Comparison of ENCODE assay signal across 25 cellular contexts in genomic region chr4:89217594-89217993, GRCh38.
"Had no signal": no experiment of that assay in that cellular context is flagged by ENCODE, and none has a peak within 500 bp of the region (broad histone marks: within the 10 kb centered on the region; RNA-seq: fewer than 3 reads in every experiment).

No MANE protein-coding gene starts in this region.

- H3K9me3 ChIP-seq: left lung, lower lobe of right lung, ovary, right atrium auricular region, right lobe of liver, transverse colon, upper lobe of left lung, vagina had no signal

- H3K4me3 ChIP-seq: left lung, lower lobe of right lung, ovary, right atrium auricular region, right lobe of liver, smooth muscle cell, transverse colon, upper lobe of left lung, vagina had no signal

- H3K27ac Mint-ChIP-seq: mesothelial cell of epicardium; naive thymus-derived CD4-positive, alpha-beta T cell; natural killer cell treated with Interleukin-12 subunit alpha and Interleukin-12 subunit beta and Interleukin-15 and Interleukin-18, amount 100 ng/mL, for 72 hours; progenitor cell of endocrine pancreas; stimulated activated memory B cell treated with anti-CD40 and anti-IgM and Interleukin-4, amounts not matched to agents 10 μg/mL and 1 μg/mL and 100 μg/mL, for 72 hours had no signal

- H3K27me3 ChIP-seq: left lung, ovary, right atrium auricular region, right lobe of liver, transverse colon, upper lobe of left lung, vagina had no signal

- H3K4me1 ChIP-seq: left lung, lower lobe of right lung, right atrium auricular region, right lobe of liver, upper lobe of left lung, vagina had no signal

- ATAC-seq: left cardiac atrium; left lung; lower lobe of right lung; naive thymus-derived CD4-positive, alpha-beta T cell; natural killer cell treated with Interleukin-12 subunit alpha and Interleukin-12 subunit beta and Interleukin-15 and Interleukin-18, amount 100 ng/mL, for 72 hours; right lobe of liver; stimulated activated memory B cell treated with anti-CD40 and anti-IgM and Interleukin-4, amounts not matched to agents 10 μg/mL and 1 μg/mL and 100 μg/mL, for 72 hours; stimulated activated naive CD8-positive, alpha-beta T cell treated with anti-CD3 and anti-CD28 coated beads, Interleukin-15, amount 100 ng/mL, for 72 hours had no signal

- H3K4me3 Mint-ChIP-seq: mesothelial cell of epicardium; naive thymus-derived CD4-positive, alpha-beta T cell; natural killer cell treated with Interleukin-12 subunit alpha and Interleukin-12 subunit beta and Interleukin-15 and Interleukin-18, amount 100 ng/mL, for 72 hours; stimulated activated memory B cell treated with anti-CD40 and anti-IgM and Interleukin-4, amounts not matched to agents 10 μg/mL and 1 μg/mL and 100 μg/mL, for 72 hours; stimulated activated naive CD8-positive, alpha-beta T cell treated with anti-CD3 and anti-CD28 coated beads, Interleukin-15, amount 100 ng/mL, for 72 hours had no signal

- H3K4me2 ChIP-seq: smooth muscle cell had no signal

- H3K4me1 Mint-ChIP-seq: naive thymus-derived CD4-positive, alpha-beta T cell had no signal

- DNase-seq: hippocampal formation; kidney glomerular epithelial cell; left cardiac atrium; left lung; lower lobe of right lung; mesendoderm; naive thymus-derived CD4-positive, alpha-beta T cell; ovary; right lobe of liver; stimulated activated CD4-positive, alpha-beta T cell treated with anti-CD3 and anti-CD28 coated beads, Interleukin-1b, Interleukin-23, amount 100 ng/mL, for 48 hours; stimulated activated CD4-positive, alpha-beta T cell treated with anti-CD3 and anti-CD28 coated beads, Interleukin-2, amount 100 ng/mL, for 48 hours; stimulated activated CD4-positive, alpha-beta T cell treated with anti-CD3 and anti-CD28 coated beads, Interleukin-4, amount 100 ng/mL, for 4 hours; stimulated activated CD8-positive, alpha-beta memory T cell treated with anti-CD3 and anti-CD28 coated beads, Interleukin-4, amount 100 ng/mL, for 48 hours; stimulated activated naive CD4-positive, alpha-beta T cell treated with Interleukin-2 at 50 U/mL for 16 hours; stimulated activated naive CD8-positive, alpha-beta T cell treated with anti-CD3 and anti-CD28 coated beads, Interleukin-15, amount 100 ng/mL, for 72 hours; substantia nigra; transverse colon; upper lobe of left lung had no signal

- H3K27ac ChIP-seq: left lung, lower lobe of right lung, ovary, right atrium auricular region, right lobe of liver, upper lobe of left lung, vagina had no signal

- H3K9me3 Mint-ChIP-seq: naive thymus-derived CD4-positive, alpha-beta T cell; natural killer cell treated with Interleukin-12 subunit alpha and Interleukin-12 subunit beta and Interleukin-15 and Interleukin-18, amount 100 ng/mL, for 72 hours; stimulated activated memory B cell treated with anti-CD40 and anti-IgM and Interleukin-4, amounts not matched to agents 10 μg/mL and 1 μg/mL and 100 μg/mL, for 72 hours; stimulated activated naive CD8-positive, alpha-beta T cell treated with anti-CD3 and anti-CD28 coated beads, Interleukin-15, amount 100 ng/mL, for 72 hours had no signal

- H3K27me3 Mint-ChIP-seq: progenitor cell of endocrine pancreas; stimulated activated memory B cell treated with anti-CD40 and anti-IgM and Interleukin-4, amounts not matched to agents 10 μg/mL and 1 μg/mL and 100 μg/mL, for 72 hours had no signal

- H3K36me3 ChIP-seq: left lung, lower lobe of right lung, ovary, right atrium auricular region, right lobe of liver, transverse colon, upper lobe of left lung, vagina had no signal

- H3K36me3 Mint-ChIP-seq: mesothelial cell of epicardium; naive thymus-derived CD4-positive, alpha-beta T cell; natural killer cell treated with Interleukin-12 subunit alpha and Interleukin-12 subunit beta and Interleukin-15 and Interleukin-18, amount 100 ng/mL, for 72 hours; stimulated activated memory B cell treated with anti-CD40 and anti-IgM and Interleukin-4, amounts not matched to agents 10 μg/mL and 1 μg/mL and 100 μg/mL, for 72 hours had no signal
